1 cellular context compared by ENCODE assay signal in genomic region chr6:110517601-110518280, GRCh38.
TF ChIP-seq lines count a peak whose summit lies in the region.

No MANE protein-coding gene starts in this region.

TF ChIP-seq in GM23338, 12 proteins besides CTCF, POLR2A, EP300 and RAD21 (continued from another document):
- no peak for TF ChIP-seq ZNF462 (CRISPR knock-in tag; IDR thresholded peaks at IDR 0.05)
- no peak for TF ChIP-seq POLR2AphosphoS5 (IDR thresholded peaks at IDR 0.05; ENCODE audit: low read depth)
- TF ChIP-seq JUNB (IDR thresholded peaks at IDR 0.05; ENCODE audit: unreplicated experiment) = no peak
- no peak for TF ChIP-seq CREB1 (CRISPR knock-in tag; IDR thresholded peaks at IDR 0.05; ENCODE audit: low read depth)
- TF ChIP-seq ETS1 (IDR thresholded peaks at IDR 0.05) = no peak
- TF ChIP-seq ZNF331 (CRISPR knock-in tag; IDR thresholded peaks at IDR 0.05; ENCODE audit: low read depth) = no peak
- TF ChIP-seq ZNF114 (CRISPR knock-in tag; IDR thresholded peaks at IDR 0.05) = no peak
- no peak for TF ChIP-seq NANOG (IDR thresholded peaks at IDR 0.05; ENCODE audit: borderline replicate concordance)
